ENCODE assay signal across 1 cellular context in the genomic region with DNA sequence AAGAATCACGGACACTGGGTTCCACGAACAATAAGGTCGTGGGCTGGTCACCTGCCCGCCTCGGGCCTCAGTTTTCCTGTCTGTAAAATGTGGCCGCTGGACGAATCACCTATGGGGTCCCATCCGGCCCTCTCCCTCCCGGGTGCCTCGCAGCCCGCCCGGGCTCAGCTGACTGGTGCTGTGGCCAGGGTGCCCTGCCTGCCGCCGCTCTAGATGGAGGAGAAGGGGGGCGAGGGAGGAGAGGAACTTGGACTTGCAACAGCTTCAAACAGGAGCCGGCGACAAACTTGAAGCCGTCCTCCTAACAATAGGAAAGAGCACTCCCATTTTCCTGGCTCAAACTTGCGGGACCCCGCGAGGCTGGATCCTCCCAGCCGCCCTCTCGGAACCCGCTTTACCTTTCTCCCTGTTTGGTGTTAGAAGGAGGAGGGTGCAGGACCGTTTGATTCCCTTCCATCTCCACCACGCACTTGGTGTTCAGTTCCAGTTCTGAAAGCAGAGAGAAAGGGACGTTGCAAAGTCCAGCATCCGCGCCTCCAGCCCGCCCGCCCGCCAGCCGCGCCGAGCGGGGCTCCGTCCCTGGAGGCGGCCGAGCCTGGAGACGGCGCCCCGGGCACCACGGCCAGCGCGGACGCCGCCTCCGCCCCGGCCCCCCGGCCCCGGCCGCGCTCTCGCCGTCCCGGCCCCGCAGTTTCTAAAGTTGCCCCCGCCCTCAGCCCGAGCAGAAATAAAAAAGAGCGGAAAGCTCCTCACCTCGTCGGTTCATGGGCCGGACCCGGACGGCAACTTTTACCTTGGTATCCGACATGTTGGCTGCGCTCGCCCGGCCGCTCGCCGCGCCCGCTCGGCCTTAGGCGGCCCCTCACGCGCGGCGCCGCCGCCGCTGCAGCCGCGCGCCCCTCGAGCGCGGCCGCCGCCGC.
A peak's percentile ranks its signal among the peaks of the same experiment; 100 is the strongest.
TF ChIP-seq lines count a peak whose summit lies in the region.

No MANE protein-coding gene starts in this region.

TF ChIP-seq in HepG2, 621 proteins besides CTCF, POLR2A, EP300 and RAD21 (continued from another document and continues in another):
- TF ChIP-seq, protein P1, sequence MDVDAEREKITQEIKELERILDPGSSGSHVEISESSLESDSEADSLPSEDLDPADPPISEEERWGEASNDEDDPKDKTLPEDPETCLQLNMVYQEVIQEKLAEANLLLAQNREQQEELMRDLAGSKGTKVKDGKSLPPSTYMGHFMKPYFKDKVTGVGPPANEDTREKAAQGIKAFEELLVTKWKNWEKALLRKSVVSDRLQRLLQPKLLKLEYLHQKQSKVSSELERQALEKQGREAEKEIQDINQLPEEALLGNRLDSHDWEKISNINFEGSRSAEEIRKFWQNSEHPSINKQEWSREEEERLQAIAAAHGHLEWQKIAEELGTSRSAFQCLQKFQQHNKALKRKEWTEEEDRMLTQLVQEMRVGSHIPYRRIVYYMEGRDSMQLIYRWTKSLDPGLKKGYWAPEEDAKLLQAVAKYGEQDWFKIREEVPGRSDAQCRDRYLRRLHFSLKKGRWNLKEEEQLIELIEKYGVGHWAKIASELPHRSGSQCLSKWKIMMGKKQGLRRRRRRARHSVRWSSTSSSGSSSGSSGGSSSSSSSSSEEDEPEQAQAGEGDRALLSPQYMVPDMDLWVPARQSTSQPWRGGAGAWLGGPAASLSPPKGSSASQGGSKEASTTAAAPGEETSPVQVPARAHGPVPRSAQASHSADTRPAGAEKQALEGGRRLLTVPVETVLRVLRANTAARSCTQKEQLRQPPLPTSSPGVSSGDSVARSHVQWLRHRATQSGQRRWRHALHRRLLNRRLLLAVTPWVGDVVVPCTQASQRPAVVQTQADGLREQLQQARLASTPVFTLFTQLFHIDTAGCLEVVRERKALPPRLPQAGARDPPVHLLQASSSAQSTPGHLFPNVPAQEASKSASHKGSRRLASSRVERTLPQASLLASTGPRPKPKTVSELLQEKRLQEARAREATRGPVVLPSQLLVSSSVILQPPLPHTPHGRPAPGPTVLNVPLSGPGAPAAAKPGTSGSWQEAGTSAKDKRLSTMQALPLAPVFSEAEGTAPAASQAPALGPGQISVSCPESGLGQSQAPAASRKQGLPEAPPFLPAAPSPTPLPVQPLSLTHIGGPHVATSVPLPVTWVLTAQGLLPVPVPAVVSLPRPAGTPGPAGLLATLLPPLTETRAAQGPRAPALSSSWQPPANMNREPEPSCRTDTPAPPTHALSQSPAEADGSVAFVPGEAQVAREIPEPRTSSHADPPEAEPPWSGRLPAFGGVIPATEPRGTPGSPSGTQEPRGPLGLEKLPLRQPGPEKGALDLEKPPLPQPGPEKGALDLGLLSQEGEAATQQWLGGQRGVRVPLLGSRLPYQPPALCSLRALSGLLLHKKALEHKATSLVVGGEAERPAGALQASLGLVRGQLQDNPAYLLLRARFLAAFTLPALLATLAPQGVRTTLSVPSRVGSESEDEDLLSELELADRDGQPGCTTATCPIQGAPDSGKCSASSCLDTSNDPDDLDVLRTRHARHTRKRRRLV (CRISPR knock-in tag; IDR thresholded peaks at IDR 0.05) = no peak
- TF ChIP-seq ZNF326 (CRISPR knock-in tag; IDR thresholded peaks at IDR 0.05; ENCODE audit: borderline replicate concordance) (no peak), TAF15 (IDR thresholded peaks at IDR 0.05; ENCODE audit: low read depth, low read length, poor library complexity, severe bottlenecking) (peak; percentile 70), YEATS4 (CRISPR knock-in tag; IDR thresholded peaks at IDR 0.05; ENCODE audit: borderline replicate concordance) (peak; percentile 10; the same call in 1 of the 2 replicates), PPARG (CRISPR knock-in tag; conservative IDR thresholded peaks at IDR 0.05) (no peak), AGO1 (IDR thresholded peaks at IDR 0.05; ENCODE audit: low read depth, low read length, poor library complexity, severe bottlenecking) (peak; percentile 56), HDAC1 (CRISPR knock-in tag; IDR thresholded peaks at IDR 0.05) (peak; percentile 62; the same call in 1 of the 2 replicates), NFKBIZ (CRISPR knock-in tag; IDR thresholded peaks at IDR 0.05) (no peak), NFE2L2 (IDR thresholded peaks at IDR 0.05; ENCODE audit: low read length) (no peak), ZNF230 (CRISPR knock-in tag; IDR thresholded peaks at IDR 0.05) (no peak), ZNF263 (CRISPR knock-in tag; IDR thresholded peaks at IDR 0.05) (peak; percentile 94), ZNF513 (CRISPR knock-in tag; conservative IDR thresholded peaks at IDR 0.05) (no peak), HNF4A (CRISPR knock-in tag; IDR thresholded peaks at IDR 0.05) (peak; percentile 56), NFIB (CRISPR knock-in tag; IDR thresholded peaks at IDR 0.05; ENCODE audit: borderline replicate concordance) (no peak), FOXM1 (CRISPR knock-in tag; IDR thresholded peaks at IDR 0.05) (no peak), ZNF569 (CRISPR knock-in tag; IDR thresholded peaks at IDR 0.05; ENCODE audit: borderline replicate concordance) (no peak), KIAA2018 (CRISPR knock-in tag; IDR thresholded peaks at IDR 0.05; ENCODE audit: borderline replicate concordance) (no peak), JUNB (CRISPR knock-in tag; IDR thresholded peaks at IDR 0.05; ENCODE audit: borderline replicate concordance) (no peak), ZBTB26 (CRISPR knock-in tag; IDR thresholded peaks at IDR 0.05; ENCODE audit: borderline replicate concordance) (peak; percentile 34; the same call in 1 of the 2 replicates), ZNF713 (CRISPR knock-in tag; IDR thresholded peaks at IDR 0.05) (no peak), HHEX (CRISPR knock-in tag; IDR thresholded peaks at IDR 0.05) (no peak), ZSCAN29 (CRISPR knock-in tag; conservative IDR thresholded peaks at IDR 0.05) (0 out of 2 replicates have a peak, but pooled peaks have one; percentile 63), SMAD1 (CRISPR knock-in tag; IDR thresholded peaks at IDR 0.05; ENCODE audit: borderline replicate concordance, low read depth) (peak; percentile 50; the same call in 1 of the 2 replicates), KLF15 (CRISPR knock-in tag; IDR thresholded peaks at IDR 0.05; ENCODE audit: borderline replicate concordance) (no peak)
- TF ChIP-seq, protein P2, sequence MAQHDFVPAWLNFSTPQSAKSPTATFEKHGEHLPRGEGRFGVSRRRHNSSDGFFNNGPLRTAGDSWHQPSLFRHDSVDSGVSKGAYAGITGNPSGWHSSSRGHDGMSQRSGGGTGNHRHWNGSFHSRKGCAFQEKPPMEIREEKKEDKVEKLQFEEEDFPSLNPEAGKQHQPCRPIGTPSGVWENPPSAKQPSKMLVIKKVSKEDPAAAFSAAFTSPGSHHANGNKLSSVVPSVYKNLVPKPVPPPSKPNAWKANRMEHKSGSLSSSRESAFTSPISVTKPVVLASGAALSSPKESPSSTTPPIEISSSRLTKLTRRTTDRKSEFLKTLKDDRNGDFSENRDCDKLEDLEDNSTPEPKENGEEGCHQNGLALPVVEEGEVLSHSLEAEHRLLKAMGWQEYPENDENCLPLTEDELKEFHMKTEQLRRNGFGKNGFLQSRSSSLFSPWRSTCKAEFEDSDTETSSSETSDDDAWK (CRISPR knock-in tag; IDR thresholded peaks at IDR 0.05) = no peak
- TF ChIP-seq, protein P3, sequence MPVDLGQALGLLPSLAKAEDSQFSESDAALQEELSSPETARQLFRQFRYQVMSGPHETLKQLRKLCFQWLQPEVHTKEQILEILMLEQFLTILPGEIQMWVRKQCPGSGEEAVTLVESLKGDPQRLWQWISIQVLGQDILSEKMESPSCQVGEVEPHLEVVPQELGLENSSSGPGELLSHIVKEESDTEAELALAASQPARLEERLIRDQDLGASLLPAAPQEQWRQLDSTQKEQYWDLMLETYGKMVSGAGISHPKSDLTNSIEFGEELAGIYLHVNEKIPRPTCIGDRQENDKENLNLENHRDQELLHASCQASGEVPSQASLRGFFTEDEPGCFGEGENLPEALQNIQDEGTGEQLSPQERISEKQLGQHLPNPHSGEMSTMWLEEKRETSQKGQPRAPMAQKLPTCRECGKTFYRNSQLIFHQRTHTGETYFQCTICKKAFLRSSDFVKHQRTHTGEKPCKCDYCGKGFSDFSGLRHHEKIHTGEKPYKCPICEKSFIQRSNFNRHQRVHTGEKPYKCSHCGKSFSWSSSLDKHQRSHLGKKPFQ (CRISPR knock-in tag; IDR thresholded peaks at IDR 0.05; ENCODE audit: insufficient replicate concordance) = peak; percentile 74
- TF ChIP-seq, protein P4, sequence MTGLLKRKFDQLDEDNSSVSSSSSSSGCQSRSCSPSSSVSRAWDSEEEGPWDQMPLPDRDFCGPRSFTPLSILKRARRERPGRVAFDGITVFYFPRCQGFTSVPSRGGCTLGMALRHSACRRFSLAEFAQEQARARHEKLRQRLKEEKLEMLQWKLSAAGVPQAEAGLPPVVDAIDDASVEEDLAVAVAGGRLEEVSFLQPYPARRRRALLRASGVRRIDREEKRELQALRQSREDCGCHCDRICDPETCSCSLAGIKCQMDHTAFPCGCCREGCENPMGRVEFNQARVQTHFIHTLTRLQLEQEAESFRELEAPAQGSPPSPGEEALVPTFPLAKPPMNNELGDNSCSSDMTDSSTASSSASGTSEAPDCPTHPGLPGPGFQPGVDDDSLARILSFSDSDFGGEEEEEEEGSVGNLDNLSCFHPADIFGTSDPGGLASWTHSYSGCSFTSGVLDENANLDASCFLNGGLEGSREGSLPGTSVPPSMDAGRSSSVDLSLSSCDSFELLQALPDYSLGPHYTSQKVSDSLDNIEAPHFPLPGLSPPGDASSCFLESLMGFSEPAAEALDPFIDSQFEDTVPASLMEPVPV (CRISPR knock-in tag; IDR thresholded peaks at IDR 0.05) = peak; percentile 71; the same call in 1 of the 2 replicates
- TF ChIP-seq, protein P5, sequence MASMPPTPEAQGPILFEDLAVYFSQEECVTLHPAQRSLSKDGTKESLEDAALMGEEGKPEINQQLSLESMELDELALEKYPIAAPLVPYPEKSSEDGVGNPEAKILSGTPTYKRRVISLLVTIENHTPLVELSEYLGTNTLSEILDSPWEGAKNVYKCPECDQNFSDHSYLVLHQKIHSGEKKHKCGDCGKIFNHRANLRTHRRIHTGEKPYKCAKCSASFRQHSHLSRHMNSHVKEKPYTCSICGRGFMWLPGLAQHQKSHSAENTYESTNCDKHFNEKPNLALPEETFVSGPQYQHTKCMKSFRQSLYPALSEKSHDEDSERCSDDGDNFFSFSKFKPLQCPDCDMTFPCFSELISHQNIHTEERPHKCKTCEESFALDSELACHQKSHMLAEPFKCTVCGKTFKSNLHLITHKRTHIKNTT (CRISPR knock-in tag; IDR thresholded peaks at IDR 0.05) = no peak
